In the genomic region with DNA sequence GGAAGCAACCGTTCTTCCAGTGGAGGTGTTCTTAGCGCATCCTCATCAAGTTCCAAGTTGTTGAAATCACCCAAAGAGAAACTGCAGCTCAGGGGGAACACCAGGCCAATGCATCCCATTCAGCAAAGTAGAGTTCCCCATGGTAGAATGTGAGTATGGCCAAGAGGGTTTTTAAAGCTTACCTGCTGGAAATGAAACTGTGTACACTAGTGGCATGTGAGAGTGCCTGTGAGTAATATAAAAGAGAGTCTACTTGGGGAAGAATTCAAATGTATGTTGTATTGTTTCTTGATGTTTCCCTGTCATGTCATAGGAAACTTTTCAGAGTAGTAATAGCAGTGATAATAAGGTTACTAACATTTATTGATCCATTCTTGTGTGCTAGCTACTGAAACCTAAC, we compare ENCODE assay signal across 12 cellular contexts. TPM values are rescaled to one million over a fixed set of nuclear protein-coding genes. Genes with fewer than 3 reads are reported as not detected.
DNase-seq lines count a peak whose midpoint lies in the region; ATAC-seq lines count a peak whose summit lies in the region.
"Had no signal": no experiment of that assay in that cellular context is flagged by ENCODE, and none has a peak within 500 bp of the region (broad histone marks: within the 10 kb centered on the region; RNA-seq: fewer than 3 reads in every experiment).

No MANE protein-coding gene starts in this region.

- H3K4me3 Mint-ChIP-seq in activated CD4-positive, alpha-beta T cell treated with anti-CD3 and anti-CD28 coated beads, Interleukin-2, amount 10 ng/mL, durations not matched to agents 24 days and 14 days: peak overlapping the region; percentile 77
- peak overlapping the region; percentile 77 for H3K4me3 Mint-ChIP-seq in activated CD4-positive, alpha-beta memory T cell treated with anti-CD3 and anti-CD28 coated beads for 36 hours
- no peak overlapping the region for H3K4me3 Mint-ChIP-seq in dendritic cell treated with granulocyte-macrophage colony-stimulating factor and Interleukin-4, amounts not matched to agents 40 ng/mL and 50 ng/mL, for 4 days

- peaks cover 35% of the 10 kb centered on the region for H3K36me3 ChIP-seq in skeletal muscle satellite cell (ENCODE audit: insufficient read depth, low read length)

- ATAC-seq in HG02642 (IDR thresholded peaks at IDR 0.05; ENCODE audit: poor library complexity, unreplicated experiment): no peak
- ATAC-seq: A549 had no signal

- POLR2A ChIA-PET in activated CD4-positive, alpha-beta memory T cell treated with anti-CD3 and anti-CD28 coated beads for 36 hours (lab: Charles Lee): interaction anchor here (6.6 kb wide), 1 partner anchor 14 kb away, joined by 51 read pairs; no protein-coding TSS in a partner anchor

- H3K27ac Mint-ChIP-seq in activated CD4-positive, alpha-beta T cell treated with anti-CD3 and anti-CD28 coated beads, Interleukin-2, amount 10 ng/mL, durations not matched to agents 24 days and 14 days: peak overlapping the region; percentile 87
- peak overlapping the region; percentile 90 for H3K27ac Mint-ChIP-seq in activated CD4-positive, alpha-beta memory T cell treated with anti-CD3 and anti-CD28 coated beads for 36 hours
- peak overlapping the region; percentile 57 for H3K27ac Mint-ChIP-seq in dendritic cell treated with granulocyte-macrophage colony-stimulating factor and Interleukin-4, amounts not matched to agents 40 ng/mL and 50 ng/mL, for 4 days

- DNase-seq in activated CD4-positive, alpha-beta T cell treated with anti-CD3 and anti-CD28 coated beads, Interleukin-2, amount 10 ng/mL, durations not matched to agents 24 days and 14 days: no peak
- no peak for DNase-seq in activated CD4-positive, alpha-beta T cell treated with anti-CD3 and anti-CD28 coated beads for 1 hour
- DNase-seq in activated CD4-positive, alpha-beta memory T cell treated with anti-CD3 and anti-CD28 coated beads for 36 hours: peak; percentile 14
- no peak for DNase-seq in stimulated activated CD4-positive, alpha-beta T cell treated with anti-CD3 and anti-CD28 coated beads, Interleukin-4, amount 100 ng/mL, for 1 hour
- no peak for DNase-seq in stimulated activated CD4-positive, alpha-beta T cell treated with anti-CD3 and anti-CD28 coated beads, Interleukin-4, amount 100 ng/mL, for 24 hours
- DNase-seq: IMR-90, NCI-H1105 treated with DMSO at 0.1 percent for 48 hours had no signal

- no peak overlapping the region for H3K9ac ChIP-seq in skeletal muscle satellite cell (ENCODE audit: low read depth, low read length)

- H3K27me3 ChIP-seq in skeletal muscle satellite cell (ENCODE audit: control insufficient read depth, insufficient read depth, low read length): no peaks in the 10 kb centered on the region

- no peaks in the 10 kb centered on the region for H3K27me3 Mint-ChIP-seq in activated CD4-positive, alpha-beta T cell treated with anti-CD3 and anti-CD28 coated beads, Interleukin-2, amount 10 ng/mL, durations not matched to agents 24 days and 14 days
- H3K27me3 Mint-ChIP-seq in activated CD4-positive, alpha-beta memory T cell treated with anti-CD3 and anti-CD28 coated beads for 36 hours: no peaks in the 10 kb centered on the region
- H3K27me3 Mint-ChIP-seq in dendritic cell treated with granulocyte-macrophage colony-stimulating factor and Interleukin-4, amounts not matched to agents 40 ng/mL and 50 ng/mL, for 4 days: no peaks in the 10 kb centered on the region

- peaks cover 46% of the 10 kb centered on the region for H3K36me3 Mint-ChIP-seq in activated CD4-positive, alpha-beta T cell treated with anti-CD3 and anti-CD28 coated beads, Interleukin-2, amount 10 ng/mL, durations not matched to agents 24 days and 14 days (ENCODE audit: low read depth)
- H3K36me3 Mint-ChIP-seq in activated CD4-positive, alpha-beta memory T cell treated with anti-CD3 and anti-CD28 coated beads for 36 hours: peaks cover 26% of the 10 kb centered on the region
- peaks cover 53% of the 10 kb centered on the region for H3K36me3 Mint-ChIP-seq in dendritic cell treated with granulocyte-macrophage colony-stimulating factor and Interleukin-4, amounts not matched to agents 40 ng/mL and 50 ng/mL, for 4 days (ENCODE audit: low read depth)

- peaks cover 47% of the 10 kb centered on the region for H3K4me1 ChIP-seq in skeletal muscle satellite cell (ENCODE audit: control insufficient read depth, insufficient read depth, low read length)

- no peaks in the 10 kb centered on the region for H3K9me3 ChIP-seq in skeletal muscle satellite cell (replicated peaks; ENCODE audit: low read length)
- H3K9me3 ChIP-seq: A549 had no signal

- intact Hi-C loops in activated CD4-positive, alpha-beta T cell treated with anti-CD3 and anti-CD28 coated beads, Interleukin-2, amount 10 ng/mL, durations not matched to agents 24 days and 14 days (cut with micrococcal nuclease): no loop called here
- intact Hi-C loops in activated CD4-positive, alpha-beta memory T cell treated with anti-CD3 and anti-CD28 coated beads for 36 hours (cut with micrococcal nuclease): no loop called here
- intact Hi-C loops in dendritic cell treated with granulocyte-macrophage colony-stimulating factor and Interleukin-4, amounts not matched to agents 40 ng/mL and 50 ng/mL, for 4 days (cut with micrococcal nuclease): no loop called here

- H3K4me1 Mint-ChIP-seq in activated CD4-positive, alpha-beta T cell treated with anti-CD3 and anti-CD28 coated beads, Interleukin-2, amount 10 ng/mL, durations not matched to agents 24 days and 14 days: peaks cover 62% of the 10 kb centered on the region
- H3K4me1 Mint-ChIP-seq in activated CD4-positive, alpha-beta memory T cell treated with anti-CD3 and anti-CD28 coated beads for 36 hours (ENCODE audit: low read depth): peaks cover 84% of the 10 kb centered on the region
- H3K4me1 Mint-ChIP-seq in dendritic cell treated with granulocyte-macrophage colony-stimulating factor and Interleukin-4, amounts not matched to agents 40 ng/mL and 50 ng/mL, for 4 days (ENCODE audit: low read depth): peaks cover 48% of the 10 kb centered on the region

- no peak overlapping the region for H3K4me3 ChIP-seq in skeletal muscle satellite cell (ENCODE audit: low read length)
- H3K4me3 ChIP-seq: A549, smooth muscle cell had no signal

- no peaks in the 10 kb centered on the region for H3K9me3 Mint-ChIP-seq in activated CD4-positive, alpha-beta T cell treated with anti-CD3 and anti-CD28 coated beads, Interleukin-2, amount 10 ng/mL, durations not matched to agents 24 days and 14 days
- H3K9me3 Mint-ChIP-seq in activated CD4-positive, alpha-beta memory T cell treated with anti-CD3 and anti-CD28 coated beads for 36 hours: no peaks in the 10 kb centered on the region
- no peaks in the 10 kb centered on the region for H3K9me3 Mint-ChIP-seq in dendritic cell treated with granulocyte-macrophage colony-stimulating factor and Interleukin-4, amounts not matched to agents 40 ng/mL and 50 ng/mL, for 4 days

- peak overlapping the region; percentile 38 for H3K4me2 ChIP-seq in skeletal muscle satellite cell (ENCODE audit: low read length)
- H3K4me2 ChIP-seq: A549, smooth muscle cell had no signal

- CTCF ChIA-PET in activated CD4-positive, alpha-beta memory T cell treated with anti-CD3 and anti-CD28 coated beads for 36 hours (lab: Charles Lee): interaction anchor here (0.7 to 25.3 kb wide), 6 partner anchors 13 to 117 kb away, joined by 3 to 360 read pairs (median 8); partner anchors contain the start of gene PSMD6

RNA-seq across cellular contexts. Expression of gene PSMD6, which starts 43.3 kb away (rescaled TPM):
- total RNA-seq in activated CD4-positive, alpha-beta T cell treated with anti-CD3 and anti-CD28 coated beads, Interleukin-2, amount 10 ng/mL, durations not matched to agents 24 days and 14 days: 141 and 146 TPM in 2 replicates
- 100 to 1,000 TPM; 104 to 109 TPM for total RNA-seq in activated CD4-positive, alpha-beta memory T cell treated with anti-CD3 and anti-CD28 coated beads for 36 hours
- 98.5 and 100 TPM in 2 replicates for total RNA-seq in skeletal muscle satellite cell (2012; rRNA removed)
